2 cellular contexts compared by ENCODE assay signal in the genomic region with DNA sequence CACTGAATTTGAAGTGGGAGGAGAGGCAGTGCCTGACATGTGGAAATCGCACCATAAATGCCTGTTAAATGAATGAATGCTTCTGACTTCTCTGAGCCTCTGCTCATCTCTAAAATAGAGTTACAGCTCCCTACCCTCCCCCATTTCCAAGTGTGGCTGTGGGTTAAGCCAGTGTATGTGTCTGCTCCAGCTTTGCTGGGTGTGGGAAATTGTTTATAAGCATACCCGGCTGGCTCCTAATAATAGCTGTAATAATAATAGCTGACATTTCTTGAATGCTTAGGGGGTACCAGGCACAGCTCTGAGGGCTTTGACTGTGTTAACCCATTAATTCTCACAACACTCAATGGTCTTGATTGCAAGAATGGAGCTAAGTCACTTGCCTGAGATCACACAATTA.
TF ChIP-seq lines count a peak whose summit lies in the region.

No MANE protein-coding gene starts in this region.

TF ChIP-seq in WTC11, 78 proteins besides CTCF, POLR2A, EP300 and RAD21 (continued from another document):
- no peak for TF ChIP-seq ATF2 (CRISPR knock-in tag; IDR thresholded peaks at IDR 0.05; ENCODE audit: borderline replicate concordance, low read depth)
- TF ChIP-seq ZNF232 (CRISPR knock-in tag; IDR thresholded peaks at IDR 0.05), result no peak
- no peak for TF ChIP-seq JAZF1 (CRISPR knock-in tag; IDR thresholded peaks at IDR 0.05)
- TF ChIP-seq ZBTB21 (CRISPR knock-in tag; IDR thresholded peaks at IDR 0.05; ENCODE audit: borderline replicate concordance), result no peak
- no peak for TF ChIP-seq E2F5 (CRISPR knock-in tag; IDR thresholded peaks at IDR 0.05)

TF ChIP-seq in SK-N-SH treated with all-trans-retinoic acid at 6 μM for 48 hours, 23 proteins besides CTCF, POLR2A, EP300 and RAD21 (continued from another document):
- TF ChIP-seq PATZ1 (CRISPR knock-in tag; IDR thresholded peaks at IDR 0.05; ENCODE audit: borderline replicate concordance) (no peak), OSR1 (CRISPR knock-in tag; IDR thresholded peaks at IDR 0.05) (no peak), CSDC2 (CRISPR knock-in tag; IDR thresholded peaks at IDR 0.05) (no peak), CREB5 (CRISPR knock-in tag; IDR thresholded peaks at IDR 0.05; ENCODE audit: low read depth) (no peak), ISL1 (CRISPR knock-in tag; IDR thresholded peaks at IDR 0.05) (no peak), RARB (CRISPR knock-in tag; IDR thresholded peaks at IDR 0.05) (no peak), TOX (CRISPR knock-in tag; IDR thresholded peaks at IDR 0.05; ENCODE audit: borderline replicate concordance) (no peak), ZNF70 (CRISPR knock-in tag; IDR thresholded peaks at IDR 0.05) (no peak), ARNTL (CRISPR knock-in tag; IDR thresholded peaks at IDR 0.05; ENCODE audit: borderline replicate concordance, low read depth) (no peak), ZNF8 (CRISPR knock-in tag; IDR thresholded peaks at IDR 0.05) (no peak), ESRRG (CRISPR knock-in tag; IDR thresholded peaks at IDR 0.05) (no peak)
- TF ChIP-seq, protein P1, sequence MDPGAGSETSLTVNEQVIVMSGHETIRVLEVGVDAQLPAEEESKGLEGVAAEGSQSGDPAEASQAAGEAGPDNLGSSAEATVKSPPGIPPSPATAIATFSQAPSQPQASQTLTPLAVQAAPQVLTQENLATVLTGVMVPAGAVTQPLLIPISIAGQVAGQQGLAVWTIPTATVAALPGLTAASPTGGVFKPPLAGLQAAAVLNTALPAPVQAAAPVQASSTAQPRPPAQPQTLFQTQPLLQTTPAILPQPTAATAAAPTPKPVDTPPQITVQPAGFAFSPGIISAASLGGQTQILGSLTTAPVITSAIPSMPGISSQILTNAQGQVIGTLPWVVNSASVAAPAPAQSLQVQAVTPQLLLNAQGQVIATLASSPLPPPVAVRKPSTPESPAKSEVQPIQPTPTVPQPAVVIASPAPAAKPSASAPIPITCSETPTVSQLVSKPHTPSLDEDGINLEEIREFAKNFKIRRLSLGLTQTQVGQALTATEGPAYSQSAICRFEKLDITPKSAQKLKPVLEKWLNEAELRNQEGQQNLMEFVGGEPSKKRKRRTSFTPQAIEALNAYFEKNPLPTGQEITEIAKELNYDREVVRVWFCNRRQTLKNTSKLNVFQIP (CRISPR knock-in tag; IDR thresholded peaks at IDR 0.05; ENCODE audit: borderline replicate concordance, low read depth), result no peak
